17 cellular contexts compared by ENCODE assay signal in genomic region chr17:9324864-9325263, GRCh38.
A peak's percentile ranks its signal among the peaks of the same experiment; 100 is the strongest.
DNase-seq lines count a peak whose midpoint lies in the region; ATAC-seq and TF ChIP-seq lines count a peak whose summit lies in the region.
"Had no signal": no experiment of that assay in that cellular context is flagged by ENCODE, and none has a peak within 500 bp of the region (broad histone marks: within the 10 kb centered on the region; RNA-seq: fewer than 3 reads in every experiment).

No MANE protein-coding gene starts in this region.

- ATAC-seq in T-cell (replicated peaks in 1 of 4): no peak
- ATAC-seq: SK-N-SH treated with all-trans-retinoic acid at 6 μM for 48 hours had no signal

- H3K36me3 ChIP-seq in Peyer's patch: no peaks in the 10 kb centered on the region
- H3K36me3 ChIP-seq: tibial nerve had no signal

- H3K4me1 ChIP-seq in Peyer's patch: no peaks in the 10 kb centered on the region
- H3K4me1 ChIP-seq: tibial nerve had no signal

- DNase-seq in DMS53 treated with DMSO at 0.1 percent for 48 hours (lab: John Stamatoyannopoulos, UW; ENCODE audit: unreplicated experiment): peak; percentile 5
- peak; percentile 6 for DNase-seq in LNCaP clone FGC (ENCODE audit: low read depth)
- peak; percentile 0 for DNase-seq in epithelial cell of prostate (ENCODE audit: low read depth, low spot score)
- DNase-seq in medulla oblongata (ENCODE audit: extremely low spot score): peak; percentile 30
- DNase-seq in T-cell: no peak
- no peak for DNase-seq in cortex of kidney (lab: John Stamatoyannopoulos, UW)
- DNase-seq in AG20443 (ENCODE audit: low spot score): no peak
- DNase-seq in Peyer's patch: no peak
- DNase-seq: activated naive CD4-positive, alpha-beta T cell treated with anti-CD3 and anti-CD28 coated beads, Interleukin-2, amount 50 U/mL, for 16 hours; activated T-cell treated with anti-CD3 and anti-CD28 coated beads, Interleukin-2, amount 50 U/mL, for 48 hours; DND-41; immature natural killer cell; NCI-H2081; NCI-H524 treated with DMSO at 0.1 percent for 48 hours had no signal

- H3K4me3 ChIP-seq in LNCaP clone FGC (ENCODE audit: low read depth, low read length): no peak overlapping the region
- H3K4me3 ChIP-seq in Peyer's patch: no peak overlapping the region
- H3K4me3 ChIP-seq: tibial nerve had no signal

- H3K36me3 Mint-ChIP-seq in T-cell: peaks cover 15% of the 10 kb centered on the region

- H3K27ac ChIP-seq in epithelial cell of prostate (no peak overlapping the region), Peyer's patch (no peak overlapping the region)
- H3K27ac ChIP-seq: tibial nerve had no signal

- peaks cover 0 to 7% (median 0%) of the 10 kb centered on the region in 3 donors for H3K4me1 Mint-ChIP-seq in T-cell

- H3K27me3 Mint-ChIP-seq in T-cell: no peaks in the 10 kb centered on the region
- H3K27me3 Mint-ChIP-seq: stimulated activated naive CD8-positive, alpha-beta T cell treated with anti-CD3 and anti-CD28 coated beads, Interleukin-15, Interleukin-2, amounts not matched to agents 100 ng/mL and 50 ng/mL, for 24 hours had no signal

- no peaks in the 10 kb centered on the region for H3K9me3 ChIP-seq in Peyer's patch
- H3K9me3 ChIP-seq: tibial nerve had no signal

- POLR2A ChIA-PET in T-cell (lab: Charles Lee): no interaction called here

- no peak for TF ChIP-seq POLR2A in Peyer's patch (IDR thresholded peaks at IDR 0.05)

- H3K27me3 ChIP-seq in Peyer's patch: no peaks in the 10 kb centered on the region
- H3K27me3 ChIP-seq: tibial nerve had no signal

- TF ChIP-seq CTCF in LNCaP clone FGC (IDR thresholded peaks at IDR 0.05; ENCODE audit: control insufficient read depth, extremely low read depth, insufficient read depth) (peak; percentile 34; the same call in 1 of the 2 replicates), Peyer's patch (IDR thresholded peaks at IDR 0.05) (no peak)

- no peak overlapping the region for H3K27ac Mint-ChIP-seq in T-cell
- H3K27ac Mint-ChIP-seq: immature natural killer cell; stimulated activated naive CD8-positive, alpha-beta T cell treated with anti-CD3 and anti-CD28 coated beads, Interleukin-15, Interleukin-2, amounts not matched to agents 100 ng/mL and 50 ng/mL, for 24 hours had no signal

- CTCF ChIA-PET in T-cell (lab: Charles Lee): no interaction called here

- H3K4me3 Mint-ChIP-seq in T-cell: no peak overlapping the region
- H3K4me3 Mint-ChIP-seq: immature natural killer cell; stimulated activated naive CD8-positive, alpha-beta T cell treated with anti-CD3 and anti-CD28 coated beads, Interleukin-15, Interleukin-2, amounts not matched to agents 100 ng/mL and 50 ng/mL, for 24 hours had no signal

- H3K9me3 Mint-ChIP-seq in T-cell: no peaks in the 10 kb centered on the region
- H3K9me3 Mint-ChIP-seq: immature natural killer cell; stimulated activated naive CD8-positive, alpha-beta T cell treated with anti-CD3 and anti-CD28 coated beads, Interleukin-15, Interleukin-2, amounts not matched to agents 100 ng/mL and 50 ng/mL, for 24 hours had no signal

Comparison
In these comparisons a context has a peak if more than half of its experiments do, and no peak if none do; other contexts are left out.
1. DNase-seq: peak in DMS53 treated with DMSO at 0.1 percent for 48 hours (single experiment), LNCaP clone FGC (single experiment), epithelial cell of prostate (single experiment) and medulla oblongata (single experiment); none in T-cell (0 of 34), cortex of kidney (single experiment), AG20443 (single experiment) and Peyer's patch (0 of 3).